Comparison of ENCODE assay signal across 20 cellular contexts in the genomic region with DNA sequence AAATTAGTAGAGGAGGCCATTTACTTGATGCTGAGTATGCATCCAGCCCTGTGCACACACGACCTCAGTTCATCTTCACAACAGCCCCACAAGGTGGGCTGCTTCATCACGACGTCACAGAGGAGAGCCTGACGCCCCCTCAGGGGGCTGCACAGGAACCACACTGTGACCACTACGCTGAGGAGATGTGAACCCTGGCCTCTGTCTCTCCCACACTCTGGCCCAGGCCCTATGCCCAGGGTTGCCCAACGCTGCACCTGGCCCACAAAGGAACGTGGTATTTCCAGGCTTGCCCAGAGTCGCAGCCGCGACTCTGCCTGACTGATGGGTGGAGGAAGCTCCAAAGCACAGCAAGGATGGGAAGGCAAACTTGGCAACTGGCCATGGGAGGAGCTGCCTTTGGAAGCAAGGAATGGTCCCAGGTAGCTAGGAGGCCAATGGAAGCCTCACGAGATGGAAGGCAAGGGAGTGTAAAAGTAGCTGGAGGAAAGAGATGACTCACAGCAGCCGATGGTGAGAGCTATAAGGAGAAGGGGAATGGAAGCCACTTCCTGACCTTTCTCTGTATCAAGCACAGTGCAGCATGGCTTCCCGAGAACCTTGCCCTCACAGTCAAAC.
DNase-seq lines count a peak whose midpoint lies in the region; ATAC-seq, FAIRE-seq and TF ChIP-seq lines count a peak whose summit lies in the region.
"Had no signal": no experiment of that assay in that cellular context is flagged by ENCODE, and none has a peak within 500 bp of the region (broad histone marks: within the 10 kb centered on the region; RNA-seq: fewer than 3 reads in every experiment).

No MANE protein-coding gene starts in this region.

- no peak overlapping the region for H3K27ac Mint-ChIP-seq in astrocyte (ENCODE audit: unreplicated experiment)

- no peak overlapping the region for H3K4me3 Mint-ChIP-seq in astrocyte (ENCODE audit: unreplicated experiment)
- H3K4me3 Mint-ChIP-seq: CD4-positive, alpha-beta memory T cell had no signal

- peaks cover 4% of the 10 kb centered on the region for H3K9me3 Mint-ChIP-seq in astrocyte (ENCODE audit: unreplicated experiment)

- no peaks in the 10 kb centered on the region for H4K20me1 ChIP-seq in astrocyte (ENCODE audit: insufficient read depth, low read length)

- H3K9ac ChIP-seq in astrocyte (ENCODE audit: low read length) = no peak overlapping the region

- peaks cover 2% of the 10 kb centered on the region for H3K4me1 Mint-ChIP-seq in astrocyte (ENCODE audit: low read depth, unreplicated experiment)
- H3K4me1 Mint-ChIP-seq: CD4-positive, alpha-beta memory T cell had no signal

- POLR2A ChIA-PET in GM10248 (lab: Yijun Ruan, JAX) = no interaction called here

- no peak overlapping the region for H3K4me3 ChIP-seq in astrocyte (ENCODE audit: insufficient read depth, low read depth, low read length)
- H3K4me3 ChIP-seq: SK-N-MC had no signal

- no peak for FAIRE-seq in astrocyte (lab: Jason Lieb, UNC)
- FAIRE-seq: GM12891, H54, HTR-8/SVneo had no signal

- H3K4me1 ChIP-seq in astrocyte (ENCODE audit: insufficient read depth, low read length) = peaks cover 4% of the 10 kb centered on the region

- no peaks in the 10 kb centered on the region for H3K36me3 Mint-ChIP-seq in astrocyte (ENCODE audit: low read depth, unreplicated experiment)
- H3K36me3 Mint-ChIP-seq: CD4-positive, alpha-beta memory T cell had no signal

- no peaks in the 10 kb centered on the region for H3K79me2 ChIP-seq in astrocyte (ENCODE audit: insufficient read depth, low read length)

- peaks cover 17% of the 10 kb centered on the region for H3K27me3 Mint-ChIP-seq in astrocyte (ENCODE audit: low read depth, unreplicated experiment)

- no peaks in the 10 kb centered on the region for H3K36me3 ChIP-seq in astrocyte (ENCODE audit: insufficient read depth, low read length)

- H3K9me3 ChIP-seq in astrocyte (ENCODE audit: insufficient read depth, low read depth, low read length) = no peaks in the 10 kb centered on the region

- no peak overlapping the region for H3K27ac ChIP-seq in astrocyte (ENCODE audit: low read depth, low read length)
- H3K27ac ChIP-seq: SK-N-MC had no signal

- DNase-seq in EL (peak; percentile 30), HCEC 1CT (peak; percentile 11), astrocyte (ENCODE audit: low read depth) (peak; percentile 2), glomerular visceral epithelial cell (ENCODE audit: extremely low spot score) (peak; percentile 6), NOMO-1 treated with dmso at 0.1 percent for 144 hours (lab: John Stamatoyannopoulos, UW; ENCODE audit: unreplicated experiment) (no peak), GM10248 (ENCODE audit: extremely low spot score) (no peak)
- DNase-seq: Calu3; CD4-positive, alpha-beta memory T cell; DMS53; GDM1; NCI-H2029; NCI-H2171; NCI-H446 treated with DMSO at 0.1 percent for 48 hours; NCI-H774; PC-3 had no signal

- peak overlapping the region; percentile 34 for H2AFZ ChIP-seq in astrocyte (ENCODE audit: low read depth, low read length)

- no peaks in the 10 kb centered on the region for H3K27me3 ChIP-seq in astrocyte (ENCODE audit: insufficient read depth, low read length)

- H3K4me2 ChIP-seq in astrocyte (ENCODE audit: low read length) = no peak overlapping the region

- TF ChIP-seq CTCF in astrocyte (IDR thresholded peaks at IDR 0.05; ENCODE audit: insufficient read depth, low read depth, low read length) (no peak), GM10248 (IDR thresholded peaks at IDR 0.05; ENCODE audit: control extremely low read depth, extremely low read depth, low read depth, missing control alignments) (no peak)

- ATAC-seq in GM19023 (IDR thresholded peaks at IDR 0.05; ENCODE audit: unreplicated experiment) = no peak
- ATAC-seq: PC-3 had no signal

- CTCF ChIA-PET in GM10248 (lab: Yijun Ruan, JAX) = interaction anchor here (1.1 kb wide), 1 partner anchor 9 kb away, joined by 3 read pairs; no protein-coding TSS in a partner anchor

Comparison
In these comparisons a context has a peak if more than half of its experiments do, and no peak if none do; other contexts are left out.
1. DNase-seq: peak in EL (single experiment), HCEC 1CT (single experiment), astrocyte (single experiment) and glomerular visceral epithelial cell (single experiment); none in NOMO-1 treated with dmso at 0.1 percent for 144 hours (single experiment) and GM10248 (single experiment).